In genomic region chr2:217418544-217418943, GRCh38 we compare ENCODE assay signal across 19 cellular contexts.
"Had no signal": no experiment of that assay in that cellular context is flagged by ENCODE, and none has a peak within 500 bp of the region (broad histone marks: within the 10 kb centered on the region; RNA-seq: fewer than 3 reads in every experiment).

No MANE protein-coding gene starts in this region.

- H3K27me3 ChIP-seq: breast epithelium, gastrocnemius medialis, heart right ventricle, right atrium auricular region, thyroid gland had no signal

- H3K9me3 ChIP-seq: breast epithelium, gastrocnemius medialis, heart right ventricle, neutrophil, right atrium auricular region, thyroid gland had no signal

- DNase-seq: activated B cell treated with CpG ODN at 0.5 μM for 24 hours; activated CD4-positive, alpha-beta T cell treated with anti-CD3 and anti-CD28 coated beads for 48 hours; activated CD8-positive, alpha-beta memory T cell treated with anti-CD3 and anti-CD28 coated beads, Interleukin-2, amount 50 U/mL, for 4 hours; activated CD8-positive, alpha-beta T cell treated with anti-CD3 and anti-CD28 coated beads, Interleukin-2, amount 10 ng/mL, durations not matched to agents 7 days and 5 days; activated gamma-delta T cell treated with Interleukin-2 at 50 U/mL for 16 hours; activated naive CD8-positive, alpha-beta T cell treated with anti-CD3 and anti-CD28 coated beads for 36 hours; activated T-cell treated with anti-CD3 and anti-CD28 coated beads, Interleukin-2, amount 50 U/mL, for 72 hours; cerebellar nuclear complex; effector memory CD4-positive, alpha-beta T cell; gastrocnemius medialis; heart right ventricle; natural killer cell; SIG-M5; small intestine; T-helper 17 cell; thyroid gland had no signal

- H3K27ac ChIP-seq: gastrocnemius medialis, heart right ventricle, neutrophil, right atrium auricular region had no signal

- H3K4me3 ChIP-seq: breast epithelium, gastrocnemius medialis, heart right ventricle, right atrium auricular region, thyroid gland had no signal

- H3K36me3 ChIP-seq: breast epithelium, gastrocnemius medialis, heart right ventricle, neutrophil, right atrium auricular region, thyroid gland had no signal

- ATAC-seq: activated CD8-positive, alpha-beta T cell treated with anti-CD3 and anti-CD28 coated beads, Interleukin-2, amount 10 ng/mL, durations not matched to agents 7 days and 5 days; activated T-cell treated with anti-CD3 and anti-CD28 coated beads, Interleukin-2, amount 50 U/mL, for 72 hours; gastrocnemius medialis; heart right ventricle; natural killer cell; T-helper 17 cell had no signal

- H3K4me1 ChIP-seq: breast epithelium had no signal
